Comparison of ENCODE assay signal across 2 cellular contexts in genomic region chr14:104589338-104590195, GRCh38.
TF ChIP-seq lines count a peak whose summit lies in the region.

No MANE protein-coding gene starts in this region.

TF ChIP-seq in SK-N-SH, 30 proteins besides CTCF, POLR2A, EP300 and RAD21 (continued from another document):
- no peak for TF ChIP-seq POLR2AphosphoS5 (IDR thresholded peaks at IDR 0.05; ENCODE audit: low read depth, low read length)
- no peak for TF ChIP-seq GATA2 (CRISPR knock-in tag; IDR thresholded peaks at IDR 0.05)
- no peak for TF ChIP-seq REST (IDR thresholded peaks at IDR 0.05; ENCODE audit: low read depth, low read length)
- no peak for TF ChIP-seq CHD2 (IDR thresholded peaks at IDR 0.05; ENCODE audit: low read length, partially characterized antibody)
- TF ChIP-seq NRF1 (IDR thresholded peaks at IDR 0.05; ENCODE audit: low read depth, low read length), result no peak
- TF ChIP-seq FOXM1 (IDR thresholded peaks at IDR 0.05; ENCODE audit: low read depth), result no peak
- no peak for TF ChIP-seq TAF1 (IDR thresholded peaks at IDR 0.05; ENCODE audit: borderline replicate concordance, low read depth, low read length)

TF ChIP-seq in SK-N-SH treated with all-trans-retinoic acid at 6 μM for 48 hours, 23 proteins besides CTCF, POLR2A, EP300 and RAD21 (continued from another document):
- TF ChIP-seq POU6F1 (CRISPR knock-in tag; IDR thresholded peaks at IDR 0.05; ENCODE audit: borderline replicate concordance, low read depth), result no peak
- no peak for TF ChIP-seq OSR1 (CRISPR knock-in tag; IDR thresholded peaks at IDR 0.05)
- no peak for TF ChIP-seq CREB5 (CRISPR knock-in tag; IDR thresholded peaks at IDR 0.05; ENCODE audit: low read depth)
- no peak for TF ChIP-seq CSDC2 (CRISPR knock-in tag; IDR thresholded peaks at IDR 0.05)
- no peak for TF ChIP-seq CSRNP3 (CRISPR knock-in tag; IDR thresholded peaks at IDR 0.05)
- no peak for TF ChIP-seq ZNF565 (CRISPR knock-in tag; conservative IDR thresholded peaks at IDR 0.05; ENCODE audit: low read depth)
